8 cellular contexts compared by ENCODE assay signal in the genomic region with DNA sequence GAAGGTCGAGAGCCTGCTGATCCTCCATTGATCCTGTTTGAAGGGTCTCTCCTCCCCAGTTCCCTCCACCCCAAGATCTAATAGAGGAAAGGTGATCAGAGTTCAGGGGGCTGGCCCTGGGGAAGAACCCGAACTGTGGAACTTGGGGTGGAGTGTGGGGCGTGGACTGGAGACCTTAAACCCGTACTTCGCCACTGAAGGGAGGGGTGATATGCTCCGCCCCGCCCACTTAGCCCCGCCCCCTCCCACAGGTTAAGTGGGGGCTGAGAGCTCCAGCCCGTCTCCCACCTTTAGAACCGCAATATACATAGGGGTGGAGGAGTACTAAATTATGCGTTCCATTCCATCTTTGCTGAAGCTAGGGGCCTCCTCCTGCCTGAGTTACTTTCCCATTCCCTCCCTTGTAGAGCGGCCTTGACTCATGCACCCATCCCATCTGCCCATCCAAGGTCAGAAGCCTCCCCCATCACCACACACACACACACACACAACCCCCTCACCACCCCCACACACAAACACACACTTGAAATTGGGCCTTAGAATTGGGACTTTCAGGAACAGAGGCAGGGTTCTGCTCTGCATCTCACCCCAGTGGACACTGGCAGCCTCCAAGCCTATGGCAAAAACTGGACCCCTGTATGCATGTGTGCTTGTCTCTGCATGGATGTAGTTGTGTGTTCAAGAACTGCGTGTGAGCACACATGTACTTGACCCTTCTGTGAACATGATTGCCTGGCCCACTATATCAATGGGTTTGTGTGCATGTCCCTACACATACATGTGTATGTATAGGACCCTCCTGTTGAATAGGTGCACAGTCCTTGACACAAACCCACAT. TPM values are rescaled to one million over a fixed set of nuclear protein-coding genes. Genes with fewer than 3 reads are reported as not detected.
DNase-seq lines count a peak whose midpoint lies in the region; ATAC-seq, FAIRE-seq and TF ChIP-seq lines count a peak whose summit lies in the region.

No MANE protein-coding gene starts in this region.

- peak overlapping the region; percentile 52 for H3K4me3 ChIP-seq in LNCaP clone FGC (ENCODE audit: low read depth, low read length)
- H3K4me3 ChIP-seq in astrocyte of the spinal cord (ENCODE audit: low read depth, low read length) = peak overlapping the region; percentile 48
- no peak overlapping the region for H3K4me3 ChIP-seq in keratinocyte (ENCODE audit: control insufficient read depth in 2 of 3, extremely low read depth in 1 of 3, insufficient read depth in 2 of 3, low read depth in 1 of 3, low read length in 3 of 3)

- H3K27ac ChIP-seq in keratinocyte (ENCODE audit: control insufficient read depth, insufficient read depth, low read length) = no peak overlapping the region

- H4K20me1 ChIP-seq in keratinocyte (ENCODE audit: control insufficient read depth, extremely low read depth, insufficient read depth, low read length) = no peaks in the 10 kb centered on the region

- no peak overlapping the region for H3K27ac Mint-ChIP-seq in stimulated activated memory B cell treated with anti-CD40 and anti-IgM and Interleukin-4, amounts not matched to agents 10 μg/mL and 1 μg/mL and 100 μg/mL, for 72 hours

- H3K4me2 ChIP-seq in keratinocyte (ENCODE audit: control insufficient read depth, extremely low read depth, insufficient read depth, low read depth, low read length) = peak overlapping the region; percentile 59

- H3K36me3 ChIP-seq in keratinocyte (ENCODE audit: control insufficient read depth in 2 of 2, extremely low read depth in 1 of 2, insufficient read depth in 2 of 2, low read length in 2 of 2) = no peaks in the 10 kb centered on the region

- no peak overlapping the region for H2AFZ ChIP-seq in keratinocyte (ENCODE audit: control insufficient read depth, low read length)

- FAIRE-seq in keratinocyte (lab: Jason Lieb, UNC) = no peak

- no peaks in the 10 kb centered on the region for H3K4me1 ChIP-seq in keratinocyte (ENCODE audit: control insufficient read depth, extremely low read depth, insufficient read depth, low read length)

- peaks cover 6% of the 10 kb centered on the region for H3K36me3 Mint-ChIP-seq in stimulated activated memory B cell treated with anti-CD40 and anti-IgM and Interleukin-4, amounts not matched to agents 10 μg/mL and 1 μg/mL and 100 μg/mL, for 72 hours

- no peaks in the 10 kb centered on the region for H3K9me3 Mint-ChIP-seq in stimulated activated memory B cell treated with anti-CD40 and anti-IgM and Interleukin-4, amounts not matched to agents 10 μg/mL and 1 μg/mL and 100 μg/mL, for 72 hours

- no peaks in the 10 kb centered on the region for H3K27me3 Mint-ChIP-seq in stimulated activated memory B cell treated with anti-CD40 and anti-IgM and Interleukin-4, amounts not matched to agents 10 μg/mL and 1 μg/mL and 100 μg/mL, for 72 hours

- peak; percentile 30 for DNase-seq in ACHN
- DNase-seq in LNCaP clone FGC (ENCODE audit: low read depth) = no peak
- no peak for DNase-seq in astrocyte of the spinal cord (ENCODE audit: low read depth, low spot score)
- no peak for DNase-seq in keratinocyte (ENCODE audit: low read depth, low spot score)
- DNase-seq in NCI-H2107 (lab: John Stamatoyannopoulos, UW) = no peak
- DNase-seq in occipital lobe (lab: John Stamatoyannopoulos, UW) = no peak
- DNase-seq in NCI-H1417 treated with DMSO at 0.1 percent for 48 hours (lab: John Stamatoyannopoulos, UW) = no peak

- H3K79me2 ChIP-seq in keratinocyte (ENCODE audit: control insufficient read depth, insufficient read depth, low read length) = no peaks in the 10 kb centered on the region

- H3K4me1 Mint-ChIP-seq in stimulated activated memory B cell treated with anti-CD40 and anti-IgM and Interleukin-4, amounts not matched to agents 10 μg/mL and 1 μg/mL and 100 μg/mL, for 72 hours = peaks cover 30% of the 10 kb centered on the region

- H3K9me3 ChIP-seq in keratinocyte (ENCODE audit: control insufficient read depth, low read depth, low read length) = no peaks in the 10 kb centered on the region

- H3K4me3 Mint-ChIP-seq in stimulated activated memory B cell treated with anti-CD40 and anti-IgM and Interleukin-4, amounts not matched to agents 10 μg/mL and 1 μg/mL and 100 μg/mL, for 72 hours = peak overlapping the region; percentile 70

- in situ Hi-C loops in ACHN (cut with HindIII; ENCODE audit: low pct_ligation_motif_present, low pct_unique_long_range_greater_than_20kb, low sequenced_read_pairs) = no loop called here
- in situ Hi-C loops in astrocyte of the spinal cord (cut with HindIII; ENCODE audit: low sequenced_read_pairs) = no loop called here

- H3K9ac ChIP-seq in keratinocyte (ENCODE audit: control insufficient read depth, extremely low read depth, insufficient read depth, low read length) = no peak overlapping the region

- dilution Hi-C loops in keratinocyte (cut with MboI; ENCODE audit: extremely low pct_ligation_motif_present, low sequenced_read_pairs) = no loop called here

- no peaks in the 10 kb centered on the region for H3K27me3 ChIP-seq in keratinocyte (ENCODE audit: control insufficient read depth, extremely low read depth, insufficient read depth, low read length)

- peaks cover 2% of the 10 kb centered on the region for H3K9me1 ChIP-seq in keratinocyte (ENCODE audit: control insufficient read depth, extremely low read depth, insufficient read depth, low read length)

- ATAC-seq in stimulated activated memory B cell treated with anti-CD40 and anti-IgM and Interleukin-4, amounts not matched to agents 10 μg/mL and 1 μg/mL and 100 μg/mL, for 72 hours = no peak

- TF ChIP-seq CTCF in LNCaP clone FGC (IDR thresholded peaks at IDR 0.05; ENCODE audit: control insufficient read depth, extremely low read depth, insufficient read depth) (no peak), astrocyte of the spinal cord (IDR thresholded peaks at IDR 0.05; ENCODE audit: low read depth, low read length) (no peak), keratinocyte (optimal IDR thresholded peaks at IDR 0.05 in 1 of 3, IDR thresholded peaks at IDR 0.05 in 1 of 3, conservative IDR thresholded peaks at IDR 0.05 in 1 of 3; ENCODE audit: extremely low read depth in 1 of 3, insufficient read depth in 2 of 3, low read length in 3 of 3) (no peak)

RNA-seq across cellular contexts. Expression of a gene that starts 1.0 kb away (rescaled TPM):
- polyA plus RNA-seq in keratinocyte = 0.98 to 1.9 TPM (median 1.2 TPM) in 3 replicates
- 0.55 TPM for polyA plus RNA-seq in keratinocyte (2011; ENCODE audit: low read depth)
- polyA plus RNA-seq in keratinocyte (2011; cell fraction: cytosol; rRNA removed) = 0.94 and 1.1 TPM in 2 replicates
- 3.6 and 3.8 TPM in 2 replicates for polyA plus RNA-seq in keratinocyte (2011; cell fraction: nucleus; rRNA removed)
- 1.4 and 1.5 TPM in 2 replicates for polyA plus RNA-seq in keratinocyte (2012; ENCODE audit: low replicate concordance)
- polyA minus RNA-seq in keratinocyte = 2.1 to 4.8 TPM (median 2.4 TPM) in 3 replicates
- 0.96 TPM for polyA minus RNA-seq in keratinocyte (2011; cell fraction: cytosol; rRNA and poly(A)+ RNA removed)
- polyA minus RNA-seq in keratinocyte (2011; cell fraction: nucleus; rRNA and poly(A)+ RNA removed) = 1.8 and 2.6 TPM in 2 replicates
- 8.0 TPM for total RNA-seq in occipital lobe

RNA-seq across cellular contexts. Expression of a gene that starts 17.0 kb away (rescaled TPM):
- 71.1 to 105 TPM (median 75.3 TPM) in 3 replicates for polyA plus RNA-seq in keratinocyte
- 18.7 TPM for polyA plus RNA-seq in keratinocyte (2011; ENCODE audit: low read depth)
- polyA plus RNA-seq in keratinocyte (2011; cell fraction: cytosol; rRNA removed) = 58.8 and 96.9 TPM in 2 replicates
- polyA plus RNA-seq in keratinocyte (2011; cell fraction: nucleus; rRNA removed) = 43.4 and 62.6 TPM in 2 replicates
- polyA plus RNA-seq in keratinocyte (2012; ENCODE audit: low replicate concordance) = 87.8 and 108 TPM in 2 replicates
- 26.0 to 32.3 TPM (median 28.7 TPM) in 3 replicates for polyA minus RNA-seq in keratinocyte
- 56.2 TPM for polyA minus RNA-seq in keratinocyte (2011; cell fraction: cytosol; rRNA and poly(A)+ RNA removed)
- 15.3 and 21.1 TPM in 2 replicates for polyA minus RNA-seq in keratinocyte (2011; cell fraction: nucleus; rRNA and poly(A)+ RNA removed)
- 37.9 TPM for total RNA-seq in occipital lobe

RNA-seq across cellular contexts. Expression of a gene that starts 17.0 kb away (rescaled TPM):
- 10.1 to 16.9 TPM (median 12.9 TPM) in 3 replicates for polyA plus RNA-seq in keratinocyte
- polyA plus RNA-seq in keratinocyte (2011; ENCODE audit: low read depth) = 14.5 TPM
- 9.7 and 10.5 TPM in 2 replicates for polyA plus RNA-seq in keratinocyte (2011; cell fraction: cytosol; rRNA removed)
- 16.0 and 17.1 TPM in 2 replicates for polyA plus RNA-seq in keratinocyte (2011; cell fraction: nucleus; rRNA removed)
- polyA plus RNA-seq in keratinocyte (2012; ENCODE audit: low replicate concordance) = 11.5 and 17.0 TPM in 2 replicates
- 10.7 to 18.9 TPM (median 17.8 TPM) in 3 replicates for polyA minus RNA-seq in keratinocyte
- 11.9 TPM for polyA minus RNA-seq in keratinocyte (2011; cell fraction: cytosol; rRNA and poly(A)+ RNA removed)
- polyA minus RNA-seq in keratinocyte (2011; cell fraction: nucleus; rRNA and poly(A)+ RNA removed) = 6.3 and 9.1 TPM in 2 replicates
- 4.7 TPM for total RNA-seq in occipital lobe

RNA-seq across cellular contexts. Expression of a gene that starts 29.3 kb away (rescaled TPM):
- polyA plus RNA-seq in keratinocyte = 18.1 to 36.7 TPM (median 18.6 TPM) in 3 replicates
- 12.2 TPM for polyA plus RNA-seq in keratinocyte (2011; ENCODE audit: low read depth)
- 20.5 and 45.3 TPM in 2 replicates for polyA plus RNA-seq in keratinocyte (2011; cell fraction: cytosol; rRNA removed)
- polyA plus RNA-seq in keratinocyte (2011; cell fraction: nucleus; rRNA removed) = 64.4 and 90.2 TPM in 2 replicates
- polyA plus RNA-seq in keratinocyte (2012; ENCODE audit: low replicate concordance) = 26.0 and 29.4 TPM in 2 replicates
- 19.3 to 30.7 TPM (median 27.6 TPM) in 3 replicates for polyA minus RNA-seq in keratinocyte
- polyA minus RNA-seq in keratinocyte (2011; cell fraction: cytosol; rRNA and poly(A)+ RNA removed) = 48.3 TPM
- 34.0 and 40.1 TPM in 2 replicates for polyA minus RNA-seq in keratinocyte (2011; cell fraction: nucleus; rRNA and poly(A)+ RNA removed)
- 15.4 TPM for total RNA-seq in occipital lobe

RNA-seq across cellular contexts. Expression of a gene that starts 57.5 kb away (rescaled TPM):
- 4.6 to 7.1 TPM (median 4.9 TPM) in 3 replicates for polyA plus RNA-seq in keratinocyte
- 7.2 TPM for polyA plus RNA-seq in keratinocyte (2011; ENCODE audit: low read depth)
- polyA plus RNA-seq in keratinocyte (2011; cell fraction: cytosol; rRNA removed) = 2.4 and 4.5 TPM in 2 replicates
- polyA plus RNA-seq in keratinocyte (2011; cell fraction: nucleus; rRNA removed) = 9.3 and 11.9 TPM in 2 replicates
- 4.7 and 7.4 TPM in 2 replicates for polyA plus RNA-seq in keratinocyte (2012; ENCODE audit: low replicate concordance)
- polyA minus RNA-seq in keratinocyte = 1.5 to 10.9 TPM (median 4.2 TPM) in 3 replicates
- 7.3 TPM for polyA minus RNA-seq in keratinocyte (2011; cell fraction: cytosol; rRNA and poly(A)+ RNA removed)
- 8.0 and 15.1 TPM in 2 replicates for polyA minus RNA-seq in keratinocyte (2011; cell fraction: nucleus; rRNA and poly(A)+ RNA removed)
- total RNA-seq in occipital lobe = 61.9 TPM

Comparison
In these comparisons a context has a peak if more than half of its experiments do, and no peak if none do; other contexts are left out.
1. H3K4me3 ChIP-seq: peak in LNCaP clone FGC (single experiment) and astrocyte of the spinal cord (single experiment); none in keratinocyte (0 of 3).